7 cellular contexts compared by ENCODE assay signal in the genomic region with DNA sequence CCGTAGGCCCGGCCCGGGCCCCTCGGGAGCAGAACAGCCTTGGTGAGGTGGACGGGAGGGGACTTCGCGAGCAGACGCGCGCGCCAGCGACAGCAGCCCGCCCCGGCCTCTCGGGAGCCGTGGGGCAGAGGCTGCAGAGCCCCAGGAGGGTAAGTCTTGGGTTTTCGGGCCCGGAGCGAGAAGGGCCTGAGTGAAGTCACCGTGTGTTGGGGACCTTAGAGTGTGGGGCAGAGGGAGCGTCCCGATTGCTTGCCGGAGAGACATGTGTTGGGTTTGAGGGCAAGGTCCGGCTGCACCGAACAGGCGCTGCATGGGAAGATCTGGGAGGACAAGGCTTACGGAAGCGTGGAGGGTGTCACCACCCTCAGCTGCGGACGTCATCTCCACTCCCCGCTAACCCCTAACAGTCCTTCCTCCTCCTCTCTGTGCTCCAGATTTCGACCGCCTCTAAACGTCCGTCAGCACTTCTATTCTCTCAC. TPM values are rescaled to one million over a fixed set of nuclear protein-coding genes. Genes with fewer than 3 reads are reported as not detected.
A peak's percentile ranks its signal among the peaks of the same experiment; 100 is the strongest.
DNase-seq lines count a peak whose midpoint lies in the region; ATAC-seq, FAIRE-seq and TF ChIP-seq lines count a peak whose summit lies in the region.
"Not testable (repeated sequence)": the region's sequence is repeated elsewhere in the genome, so short reads cannot be mapped to it uniquely, and the experiment has no call there.

No MANE protein-coding gene starts in this region.

- H2AFZ ChIP-seq in IMR-90 (replicated peaks; ENCODE audit: low read length, poor library complexity) = not testable (repeated sequence)

- DNase-seq in GM12891 (ENCODE audit: insufficient read length, low spot score) = peak; percentile 14
- DNase-seq in IMR-90 = peak; percentile 75
- DNase-seq in activated T-helper 1 cell treated with Interleukin-2 at 50 U/mL for 16 hours (ENCODE audit: low read depth) = peak; percentile 3
- DNase-seq in endothelial cell (ENCODE audit: low spot score) = peak; percentile 18
- peak; percentile 77 to 86 for DNase-seq in left lung

- H2AK9ac ChIP-seq in IMR-90 (replicated peaks; ENCODE audit: low read depth, low read length, poor library complexity) = not testable (repeated sequence)

- not testable (repeated sequence) for H3K4me1 ChIP-seq in IMR-90 (ENCODE audit: control insufficient read depth, insufficient read depth, low read length)
- peaks cover 0 to 13% of the 10 kb centered on the region in 2 donors for H3K4me1 ChIP-seq in left lung

- not testable (repeated sequence) for H3K9me3 ChIP-seq in IMR-90 (ENCODE audit: control insufficient read depth, insufficient read depth, low read length); left lung

- not testable (repeated sequence) for H3K56ac ChIP-seq in IMR-90 (ENCODE audit: extremely low read depth, insufficient read depth, low read length)

- peak overlapping the region; percentile 67 for H3K4ac ChIP-seq in IMR-90 (ENCODE audit: low read depth, low read length)

- peak overlapping the region; percentile 98 for H3K4me3 Mint-ChIP-seq in endothelial cell (ENCODE audit: unreplicated experiment)

- not testable (repeated sequence) for BruUV-seq in IMR-90 (replicated peaks; lab: Mats Ljungman, UMichigan)

- peak overlapping the region; percentile 84 for H3K9ac ChIP-seq in IMR-90 (ENCODE audit: low read depth, low read length)

- not testable (repeated sequence) for H3K4me1 Mint-ChIP-seq in endothelial cell (ENCODE audit: unreplicated experiment)

- H3K27me3 Mint-ChIP-seq in endothelial cell (ENCODE audit: unreplicated experiment) = not testable (repeated sequence)

- H3K23ac ChIP-seq in IMR-90 (ENCODE audit: low read depth, low read length) = peak overlapping the region; percentile 65; the same call in 1 of the 2 replicates

- not testable (repeated sequence) for H3K9me3 Mint-ChIP-seq in endothelial cell (ENCODE audit: unreplicated experiment)

- not testable (repeated sequence) for H3K27me3 ChIP-seq in IMR-90 (ENCODE audit: control insufficient read depth, insufficient read depth, low read length); left lung

- not testable (repeated sequence) for H4K20me1 ChIP-seq in IMR-90 (ENCODE audit: insufficient read depth, low read length)

- peak overlapping the region; percentile 67 for H3K4me2 ChIP-seq in IMR-90 (ENCODE audit: low read depth, low read length)

- H3K79me1 ChIP-seq in IMR-90 (ENCODE audit: low read depth in 1 of 2, low read length in 2 of 2) = not testable (repeated sequence)

- H3K18ac ChIP-seq in IMR-90 (ENCODE audit: low read depth, low read length) = not testable (repeated sequence)

- H4K5ac ChIP-seq in IMR-90 (ENCODE audit: low read depth, low read length) = not testable (repeated sequence)

- FAIRE-seq in GM12891 (lab: Jason Lieb, UNC) = not testable (repeated sequence)

- not testable (repeated sequence) for TF ChIP-seq CTCF in IMR-90 (conservative IDR thresholded peaks at IDR 0.05; ENCODE audit: low read depth, low read length); endothelial cell (IDR thresholded peaks at IDR 0.05; ENCODE audit: unreplicated experiment); left lung (IDR thresholded peaks at IDR 0.05)

- POLR2A ChIA-PET in IMR-90 (lab: Charles Lee; ENCODE audit: unreplicated experiment) = not testable (repeated sequence)

- H4K8ac ChIP-seq in IMR-90 (ENCODE audit: low read depth in 2 of 2, low read length in 2 of 2) = peak overlapping the region in 1 of 2 experiments; percentile 68; a peak in 1 of 4 replicates

- H4K91ac ChIP-seq in IMR-90 (ENCODE audit: insufficient read depth, low read depth, low read length) = not testable (repeated sequence)

- H2BK5ac ChIP-seq in IMR-90 (ENCODE audit: low read depth, low read length, poor library complexity, severe bottlenecking) = not testable (repeated sequence)

- intact Hi-C loops in IMR-90 (cut with micrococcal nuclease); left lung (cut with DNase I): not testable (repeated sequence)

- H3K27ac ChIP-seq in IMR-90 (ENCODE audit: insufficient read depth, low read length) = peak overlapping the region; percentile 68
- H3K27ac ChIP-seq in left lung = peak overlapping the region; percentile 87 to 91
- H3K27ac ChIP-seq in skin epidermis = peak overlapping the region; percentile 69 to 98 (median 89)

- H3K4me3 ChIP-seq in IMR-90 (ENCODE audit: insufficient read depth, low read depth, low read length) (peak overlapping the region; percentile 73), left lung (peak overlapping the region; percentile 82), skin epidermis (peak overlapping the region; percentile 65 to 95 (median 81))

- H3K9me1 ChIP-seq in IMR-90 (ENCODE audit: insufficient read depth, low read length) = not testable (repeated sequence)

- TF ChIP-seq RAD21 in IMR-90 (IDR thresholded peaks at IDR 0.05; ENCODE audit: low read length) = not testable (repeated sequence)

- TF ChIP-seq POLR2A in GM12891 (IDR thresholded peaks at IDR 0.05; ENCODE audit: low read depth, low read length) (0 out of 2 replicates have a peak, but pooled peaks have one; percentile 46), IMR-90 (IDR thresholded peaks at IDR 0.05; ENCODE audit: low read depth, low read length) (peak; percentile 69; the same call in 1 of the 2 replicates), Raji (IDR thresholded peaks at IDR 0.05; ENCODE audit: insufficient read depth, low read depth, low read length) (peak; percentile 70)

- H3K36me3 ChIP-seq in IMR-90 (ENCODE audit: control insufficient read depth, insufficient read depth, low read length) = not testable (repeated sequence)
- H3K36me3 ChIP-seq in left lung = peaks cover 0 to 17% of the 10 kb centered on the region in 2 donors

- no CpG with 5 or more reads among the region's 35 CpGs for WGBS in IMR-90 (ENCODE audit: extremely low coverage in 2 of 2, insufficient read length in 1 of 2), 2 experiments

- not testable (repeated sequence) for H2BK120ac ChIP-seq in IMR-90 (ENCODE audit: low read depth, low read length)

- peak overlapping the region; percentile 85; the same call in 1 of the 2 replicates for H2AK5ac ChIP-seq in IMR-90 (ENCODE audit: low read depth, low read length)

- H3K27ac Mint-ChIP-seq in endothelial cell (ENCODE audit: unreplicated experiment) = peak overlapping the region; percentile 86

- not testable (repeated sequence) for H3K36me3 Mint-ChIP-seq in endothelial cell (ENCODE audit: low read depth, unreplicated experiment)

- peak overlapping the region; percentile 81 for H3K14ac ChIP-seq in IMR-90 (replicated peaks; ENCODE audit: low read depth, low read length)

- in situ Hi-C loops in IMR-90 (cut with MboI; ENCODE audit: low sequenced_read_pairs) = not testable (repeated sequence)

- not testable (repeated sequence) for H2BK20ac ChIP-seq in IMR-90 (ENCODE audit: low read depth, low read length)

- not testable (repeated sequence) for H2BK15ac ChIP-seq in IMR-90 (ENCODE audit: low read depth, low read length)

- dilution Hi-C loops in IMR-90 (cut with HindIII; ENCODE audit: low sequenced_read_pairs, unreplicated experiment) = not testable (repeated sequence)

- CTCF ChIA-PET in IMR-90 (lab: Yijun Ruan, JAX) = not testable (repeated sequence)

- not testable (repeated sequence) for ATAC-seq in IMR-90 (ENCODE audit: low read depth)
- ATAC-seq in left lung = peak; percentile 59

TF ChIP-seq in GM12891, 5 proteins besides CTCF, POLR2A, EP300 and RAD21:
- TF ChIP-seq POLR2AphosphoS5 (IDR thresholded peaks at IDR 0.05; ENCODE audit: low read depth, low read length) = 0 out of 2 replicates have a peak, but pooled peaks have one; percentile 29

TF ChIP-seq in IMR-90, 13 proteins besides CTCF, POLR2A, EP300 and RAD21:
- TF ChIP-seq CHD1 (IDR thresholded peaks at IDR 0.05; ENCODE audit: low read depth, low read length) (0 out of 2 replicates have a peak, but pooled peaks have one; percentile 50), MXI1 (IDR thresholded peaks at IDR 0.05; ENCODE audit: borderline replicate concordance, low read depth, low read length) (peak; percentile 45; the same call in 1 of the 2 replicates)

RNA-seq across cellular contexts. Expression of a gene that starts 45.1 kb away (rescaled TPM):
- 29.1 TPM for polyA plus RNA-seq in GM12891 (2012; ENCODE audit: low read depth, missing spikeins)
- 1.8 and 2.2 TPM in 2 replicates for total RNA-seq in IMR-90 (2012; rRNA removed)
- 14.4 and 15.5 TPM in 2 replicates for polyA plus RNA-seq in IMR-90 (2012; rRNA removed)
- 10.4 and 11.0 TPM in 2 replicates for polyA plus RNA-seq in IMR-90 (2012; cell fraction: cytosol; rRNA removed)
- polyA plus RNA-seq in IMR-90 (2012; cell fraction: nucleus; rRNA removed; ENCODE audit: low replicate concordance) = 34.5 and 38.7 TPM in 2 replicates
- 40.9 TPM for total RNA-seq in endothelial cell (ENCODE audit: unreplicated experiment)
- 10 to 100 TPM; 28.8 to 36.4 TPM for total RNA-seq in left lung

RNA-seq across cellular contexts. Expression of a gene that starts 51.8 kb away (rescaled TPM):
- polyA plus RNA-seq in GM12891 (2012; ENCODE audit: low read depth, missing spikeins) = 1.0 TPM
- 1.7 and 1.8 TPM in 2 replicates for total RNA-seq in IMR-90 (2012; rRNA removed)
- 0.73 and 1.0 TPM in 2 replicates for polyA plus RNA-seq in IMR-90 (2012; rRNA removed)
- polyA plus RNA-seq in IMR-90 (2012; cell fraction: cytosol; rRNA removed) = 0.16 and 0.28 TPM in 2 replicates
- 0.40 and 2.0 TPM in 2 replicates for polyA plus RNA-seq in IMR-90 (2012; cell fraction: nucleus; rRNA removed; ENCODE audit: low replicate concordance)
- 1.9 TPM for total RNA-seq in endothelial cell (ENCODE audit: unreplicated experiment)
- total RNA-seq in left lung = 1 to 10 TPM; 2.4 to 9.7 TPM

Comparison
In these comparisons a context has a peak if more than half of its experiments do, and no peak if none do; other contexts are left out.
1. DNase-seq: peak in every context shown above with its lines; median percentile 82 in left lung; 75 in IMR-90; 18 in endothelial cell; 14 in GM12891; 3 in activated T-helper 1 cell treated with Interleukin-2 at 50 U/mL for 16 hours.